In the genomic region with DNA sequence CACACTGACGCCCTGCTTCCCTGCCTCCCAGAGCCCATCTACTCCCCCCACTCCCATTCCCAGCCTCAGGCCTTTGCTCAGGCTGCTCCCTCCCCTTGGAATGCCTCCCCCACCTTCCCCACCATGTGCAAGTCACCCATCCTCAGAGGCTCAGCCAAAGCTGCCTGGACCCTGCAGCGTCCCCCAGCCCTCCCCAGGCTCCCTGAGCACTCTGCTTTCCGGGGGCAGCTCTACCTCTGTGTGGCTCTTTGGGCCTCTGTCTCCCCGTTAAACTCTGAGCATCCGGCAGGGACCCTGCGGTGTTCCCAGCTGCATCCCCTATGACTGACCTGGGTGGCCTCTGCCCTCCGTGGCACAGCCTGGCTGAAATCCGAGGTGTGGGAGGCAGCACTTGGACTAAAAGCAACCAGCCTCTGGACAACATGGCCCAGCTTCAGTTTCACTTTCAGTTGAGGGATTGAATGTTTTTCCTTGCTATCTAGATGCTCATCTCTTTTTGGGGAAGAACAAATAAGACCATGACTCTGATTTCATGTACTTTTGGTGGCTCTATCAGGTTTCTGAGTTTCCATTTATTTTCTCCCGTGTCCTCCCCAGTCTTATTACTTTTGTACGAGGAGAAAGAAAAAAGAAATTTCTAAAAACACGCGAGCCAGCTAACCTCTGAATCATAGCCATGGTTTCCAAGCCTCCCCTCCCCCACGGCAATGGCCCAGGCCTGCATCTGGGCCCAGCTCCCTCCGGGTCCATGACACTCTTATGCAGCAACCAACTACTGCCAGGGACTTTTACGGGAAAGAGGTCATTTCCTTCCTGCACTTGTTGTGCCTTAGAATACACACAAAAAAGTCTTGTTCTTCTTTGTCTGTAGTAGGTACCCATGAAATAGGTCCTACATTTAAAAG, we compare ENCODE assay signal across 1 cellular context.
A peak's percentile ranks its signal among the peaks of the same experiment; 100 is the strongest.
TF ChIP-seq lines count a peak whose summit lies in the region.

No MANE protein-coding gene starts in this region.

TF ChIP-seq in H1, 55 proteins besides CTCF, POLR2A, EP300 and RAD21:
- no peak for TF ChIP-seq CEBPB (IDR thresholded peaks at IDR 0.05; ENCODE audit: low read depth, low read length)
- peak; percentile 24 for TF ChIP-seq ASH2L (IDR thresholded peaks at IDR 0.05; ENCODE audit: low read length)
- no peak for TF ChIP-seq EZH2 (IDR thresholded peaks at IDR 0.05; ENCODE audit: low read depth, low read length, severe bottlenecking)
- no peak for TF ChIP-seq ZNF274 (IDR thresholded peaks at IDR 0.05; ENCODE audit: borderline replicate concordance, extremely low read depth, low read length)
- peak; percentile 34; the same call in 1 of the 2 replicates for TF ChIP-seq YY1 (IDR thresholded peaks at IDR 0.05; ENCODE audit: low read depth, low read length)
- TF ChIP-seq SP4 (IDR thresholded peaks at IDR 0.05; ENCODE audit: low read length), result no peak
- TF ChIP-seq, protein P1, sequence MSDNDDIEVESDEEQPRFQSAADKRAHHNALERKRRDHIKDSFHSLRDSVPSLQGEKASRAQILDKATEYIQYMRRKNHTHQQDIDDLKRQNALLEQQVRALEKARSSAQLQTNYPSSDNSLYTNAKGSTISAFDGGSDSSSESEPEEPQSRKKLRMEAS (IDR thresholded peaks at IDR 0.05), result peak; percentile 41; the same call in 1 of the 2 replicates
- TF ChIP-seq TEAD4 (IDR thresholded peaks at IDR 0.05; ENCODE audit: low read depth, low read length), result peak; percentile 82
- TF ChIP-seq TBP (IDR thresholded peaks at IDR 0.05; ENCODE audit: low read depth, low read length), result no peak
- no peak; the same call in 1 of the 2 replicates for TF ChIP-seq CHD2 (IDR thresholded peaks at IDR 0.05; ENCODE audit: low read length)
